8 cellular contexts compared by ENCODE assay signal in the genomic region with DNA sequence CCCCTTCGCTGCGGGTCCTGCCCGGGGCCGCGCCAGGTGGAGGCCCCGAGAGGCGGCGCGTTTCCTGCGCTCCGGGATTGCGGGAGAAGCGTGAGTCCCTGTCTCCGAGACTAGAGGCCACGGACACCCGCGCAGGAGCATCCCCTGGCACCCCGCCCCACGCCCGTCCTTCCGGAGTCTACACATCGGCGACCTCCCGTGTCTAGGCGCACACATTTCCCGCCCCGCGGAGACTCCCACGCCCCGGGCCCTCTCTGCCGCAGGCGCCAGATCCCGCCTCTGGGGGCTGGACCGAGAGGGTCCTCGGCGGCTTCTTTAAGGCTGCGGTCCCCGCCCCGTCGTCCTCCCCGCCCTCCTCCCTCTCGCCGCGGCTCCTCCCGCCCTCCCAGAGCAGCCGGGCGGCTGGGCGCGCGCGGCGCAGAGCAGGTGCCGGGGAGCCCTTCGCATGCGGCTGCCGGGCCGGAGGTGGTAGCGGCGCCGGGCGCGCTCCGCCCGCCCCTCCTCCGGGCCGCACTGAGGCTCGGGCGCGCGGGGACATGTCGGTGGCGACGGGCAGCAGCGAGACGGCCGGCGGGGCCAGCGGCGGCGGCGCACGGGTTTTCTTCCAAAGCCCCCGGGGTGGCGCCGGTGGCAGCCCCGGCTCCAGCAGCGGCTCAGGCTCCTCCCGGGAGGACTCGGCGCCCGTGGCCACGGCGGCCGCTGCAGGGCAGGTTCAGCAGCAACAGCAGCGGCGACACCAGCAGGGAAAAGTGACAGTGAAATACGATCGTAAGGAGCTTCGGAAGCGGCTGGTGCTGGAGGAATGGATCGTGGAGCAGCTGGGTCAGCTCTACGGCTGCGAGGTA. TPM values are rescaled to one million over a fixed set of nuclear protein-coding genes. Genes with fewer than 3 reads are reported as not detected.
DNase-seq lines count a peak whose midpoint lies in the region; ATAC-seq and TF ChIP-seq lines count a peak whose summit lies in the region.

A gene with protein sequence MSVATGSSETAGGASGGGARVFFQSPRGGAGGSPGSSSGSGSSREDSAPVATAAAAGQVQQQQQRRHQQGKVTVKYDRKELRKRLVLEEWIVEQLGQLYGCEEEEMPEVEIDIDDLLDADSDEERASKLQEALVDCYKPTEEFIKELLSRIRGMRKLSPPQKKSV (plus strand): TSS at position 388 of the 845 bp plus-strand sequence. CDS start 149 bp downstream, at position 537.

- ATAC-seq in lung (ENCODE audit: insufficient read depth, low FRiP score) = peak; percentile 85
- no peak for ATAC-seq in HG03469 (IDR thresholded peaks at IDR 0.05; ENCODE audit: unreplicated experiment)
- ATAC-seq in HG03460 (IDR thresholded peaks at IDR 0.05; ENCODE audit: unreplicated experiment) = no peak

- H2AFZ ChIP-seq in ACC112 (ENCODE audit: low read length, unreplicated experiment) (peak within 1 kb of the TSS; percentile 72), H9 (ENCODE audit: low read length) (no peak within 1 kb of the TSS)

- H3K9ac ChIP-seq in H9 (ENCODE audit: extremely low read depth, insufficient read length, low read length) = no peak within 1 kb of the TSS

- H2AK5ac ChIP-seq in H9 (ENCODE audit: insufficient read length, low read length) = no peak within 1 kb of the TSS

- no peak within 1 kb of the TSS for H2BK20ac ChIP-seq in H9 (ENCODE audit: low read depth, low read length, poor library complexity, severe bottlenecking)

- H3K9me3 ChIP-seq in H9 (ENCODE audit: control insufficient read depth, low read depth, low read length) = no peaks in the 10 kb centered on the region
- H3K9me3 ChIP-seq in SJSA1 (replicated peaks) = 0 out of 2 replicates have a peak, but pooled peaks cover 3% of the 10 kb centered on the region
- peaks cover 0 to 2% of the 10 kb centered on the region in 2 donors for H3K9me3 ChIP-seq in lung (ENCODE audit: control insufficient read depth in 2 of 2, insufficient read depth in 1 of 2, low read length in 1 of 2)
- H3K9me3 ChIP-seq in stomach = no peaks in the 10 kb centered on the region

- intact Hi-C loops in dorsolateral prefrontal cortex (cut with DNase I) = loop anchor here in 1 of 2 donors (5.0 kb wide), 1 partner anchor 61 kb away; no protein-coding TSS in a partner anchor
- intact Hi-C loops in stomach (cut with DNase I; ENCODE audit: low total_unique reads) = no loop called here

- no peak for TF ChIP-seq POLR2A in stomach (IDR thresholded peaks at IDR 0.05)

- H3K4me2 ChIP-seq in H9 (ENCODE audit: insufficient read depth, insufficient read length, low read length) = peak within 1 kb of the TSS; percentile 59

- no peaks in the 10 kb centered on the region for H3K79me2 ChIP-seq in ACC112 (ENCODE audit: control insufficient read depth, insufficient read depth, low read length, unreplicated experiment)
- no peaks in the 10 kb centered on the region for H3K79me2 ChIP-seq in H9 (ENCODE audit: insufficient read depth, low read length)

- H3K79me1 ChIP-seq in H9 (ENCODE audit: insufficient read depth, low read depth, low read length, poor library complexity, severe bottlenecking) = no peaks in the 10 kb centered on the region

- no peaks in the 10 kb centered on the region for H3K36me3 ChIP-seq in ACC112 (ENCODE audit: insufficient read depth, low read length)
- no peaks in the 10 kb centered on the region for H3K36me3 ChIP-seq in SJSA1
- H3K36me3 ChIP-seq in lung (ENCODE audit: control insufficient read depth in 2 of 2, insufficient read depth in 2 of 2, low read length in 2 of 2) = no peaks in the 10 kb centered on the region
- H3K36me3 ChIP-seq in stomach = no peaks in the 10 kb centered on the region

- H3K4me3 ChIP-seq in ACC112 (ENCODE audit: low read depth, low read length) (peak within 1 kb of the TSS; percentile 72), SJSA1 (peak within 1 kb of the TSS; percentile 24), dorsolateral prefrontal cortex (peak within 1 kb of the TSS; percentile 43 to 74 (median 62)), lung (peak within 1 kb of the TSS; percentile 52), stomach (peak within 1 kb of the TSS; percentile 38 to 57 (median 45))

- H4K5ac ChIP-seq in H9 (ENCODE audit: insufficient read length, low read depth, low read length) = no peak within 1 kb of the TSS

- H2BK15ac ChIP-seq in H9 (ENCODE audit: low read depth, low read length) = no peak within 1 kb of the TSS; the same call in 1 of the 2 replicates

- no peak within 1 kb of the TSS for H3K23ac ChIP-seq in H9 (ENCODE audit: insufficient read length, low read depth, low read length)

- no peak within 1 kb of the TSS for H3K4ac ChIP-seq in H9 (ENCODE audit: low read depth, low read length)

- no peak within 1 kb of the TSS for H3K27ac ChIP-seq in ACC112 (ENCODE audit: low read depth, low read length)
- H3K27ac ChIP-seq in H9 (ENCODE audit: insufficient read length, low read depth, low read length) = no peak within 1 kb of the TSS
- no peak within 1 kb of the TSS for H3K27ac ChIP-seq in SJSA1
- peak within 1 kb of the TSS in 50 of 59 donors; percentile 28 to 89 (median 73) for H3K27ac ChIP-seq in dorsolateral prefrontal cortex
- peak within 1 kb of the TSS; percentile 61 to 82 for H3K27ac ChIP-seq in lung (ENCODE audit: low read depth in 1 of 2, low read length in 1 of 2)
- H3K27ac ChIP-seq in stomach = no peak within 1 kb of the TSS

- H3K27me3 Mint-ChIP-seq in H9 (ENCODE audit: low read depth) = peaks cover 88% of the 10 kb centered on the region

- H3K27ac Mint-ChIP-seq in H9 = no peak within 1 kb of the TSS

- H2BK5ac ChIP-seq in H9 (ENCODE audit: insufficient read length, low read length) = no peak within 1 kb of the TSS

- no peak within 1 kb of the TSS for H4K8ac ChIP-seq in H9 (replicated peaks; ENCODE audit: insufficient read length, low read depth, low read length)

- no peaks in the 10 kb centered on the region; a peak in 2 of 7 replicates for H3K36me3 Mint-ChIP-seq in H9 (ENCODE audit: insufficient read depth in 1 of 3, low read depth in 3 of 3)

- peak; percentile 68 for DNase-seq in H9
- DNase-seq in SJSA1 (ENCODE audit: low read depth in 1 of 2, low spot score in 2 of 2) = peak in 1 of 2 experiments; percentile 14
- peak in 9 of 10 donors; percentile 36 to 79 (median 63) for DNase-seq in dorsolateral prefrontal cortex
- DNase-seq in lung (ENCODE audit: low spot score) = peak; percentile 61
- no peak for DNase-seq in stomach

- H2BK120ac ChIP-seq in H9 (ENCODE audit: low read depth, low read length, poor library complexity, severe bottlenecking) = no peak within 1 kb of the TSS

- no peaks in the 10 kb centered on the region for H3K4me1 ChIP-seq in ACC112 (ENCODE audit: control insufficient read depth, insufficient read depth, low read length, unreplicated experiment)
- no peaks in the 10 kb centered on the region for H3K4me1 ChIP-seq in H9 (ENCODE audit: insufficient read depth, low read length)
- H3K4me1 ChIP-seq in SJSA1 (replicated peaks) = peaks cover 17% of the 10 kb centered on the region
- H3K4me1 ChIP-seq in lung (ENCODE audit: control insufficient read depth in 2 of 2, insufficient read depth in 2 of 2, low read length in 2 of 2) = peaks cover 3 to 7% of the 10 kb centered on the region in 2 donors
- H3K4me1 ChIP-seq in stomach = peaks cover 19 to 23% (median 22%) of the 10 kb centered on the region in 4 donors

- H3K4me1 Mint-ChIP-seq in H9 = peaks cover 8 to 18% of the 10 kb centered on the region in 2 experiments

- no peak within 1 kb of the TSS for H3K18ac ChIP-seq in H9 (ENCODE audit: insufficient read length, low read depth, low read length)

- TF ChIP-seq CTCF in H9 (conservative IDR thresholded peaks at IDR 0.05) (no peak), dorsolateral prefrontal cortex (IDR thresholded peaks at IDR 0.05 in 54 of 56, conservative IDR thresholded peaks at IDR 0.05 in 2 of 56; ENCODE audit: low read depth in 1 of 56, partially characterized antibody in 56 of 56) (peak in 1 of 56 donors; percentile 12), lung (IDR thresholded peaks at IDR 0.05; ENCODE audit: control extremely low read depth, extremely low read depth) (no peak), stomach (IDR thresholded peaks at IDR 0.05) (no peak)

- H3T11ph ChIP-seq in H9 (ENCODE audit: low read length) = no peak within 1 kb of the TSS

- H3K9me3 Mint-ChIP-seq in H9 = 0 out of 5 replicates have a peak, but pooled peaks cover 0 to 2% of the 10 kb centered on the region in 2 experiments

- TF ChIP-seq EP300 in stomach (IDR thresholded peaks at IDR 0.05) = no peak

- no peak within 1 kb of the TSS for H2BK12ac ChIP-seq in H9 (ENCODE audit: insufficient read length, low read depth, low read length)

- H3K27me3 ChIP-seq in ACC112 (ENCODE audit: insufficient read depth, low read length) (peaks cover 86% of the 10 kb centered on the region), H9 (ENCODE audit: insufficient read depth, low read length) (peaks cover 34% of the 10 kb centered on the region), SJSA1 (replicated peaks) (peaks cover 88% of the 10 kb centered on the region), dorsolateral prefrontal cortex (peaks cover 0 to 68% (median 23%) of the 10 kb centered on the region in 45 donors), lung (ENCODE audit: control insufficient read depth, insufficient read depth) (no peaks in the 10 kb centered on the region), stomach (peaks cover 27 to 84% (median 60%) of the 10 kb centered on the region in 3 donors)

- peak within 1 kb of the TSS; percentile 60 to 81 for H3K4me3 Mint-ChIP-seq in H9

- no peaks in the 10 kb centered on the region for H4K20me1 ChIP-seq in H9 (ENCODE audit: control insufficient read depth, insufficient read depth, insufficient read length)

- H4K91ac ChIP-seq in H9 (ENCODE audit: insufficient read length, low read depth, low read length) = no peak within 1 kb of the TSS

- H3K23me2 ChIP-seq in H9 (ENCODE audit: insufficient read length, low read depth, low read length, poor library complexity, severe bottlenecking) = peaks cover 14% of the 10 kb centered on the region

- WGBS in H9 (ENCODE audit: extremely low coverage, insufficient read length, low lambda C conversion rate) = no CpG with 5 or more reads among the region's 103 CpGs
- WGBS in lung, 2 donors = 1% methylated on average over 83 to 103 of the region's 103 CpGs
- 0 to 1% (median 1%) methylated on average over 14 to 103 of the region's 103 CpGs for WGBS in stomach, 5 donors

- H3K56ac ChIP-seq in H9 (ENCODE audit: insufficient read length, low read depth, low read length) = no peak within 1 kb of the TSS

- no peak within 1 kb of the TSS for H3K14ac ChIP-seq in H9 (ENCODE audit: insufficient read depth, low read length)

RNA-seq across cellular contexts. Expression of the gene that starts here (rescaled TPM):
- total RNA-seq in H9 (2021) (0.09 and 0.37 TPM in 2 replicates), dorsolateral prefrontal cortex (10 to 100 TPM in 88 of 120 experiments, 1 to 10 TPM in 32; 3.3 to 23.5 (median 13.4) TPM), lung (10 to 100 TPM; 20.1 to 68.4 TPM), stomach (10 to 100 TPM in 1 of 5 donors, 1 to 10 TPM in 1, under 1 TPM in 1, not detected in 2; 0.55 to 13.8 (median 9.8) TPM)
- total RNA-seq in SJSA1 (2014; rRNA removed; shearing (Covaris generic)) = not detected in 2 replicates
- polyA plus RNA-seq in lung (10 to 100 TPM in 1 of 2 donors, 1 to 10 TPM in 1; 6.5 to 27.9 TPM), stomach (1 to 10 TPM in 1 of 3 donors, under 1 TPM in 1, not detected in 1; 0.25 to 4.1 TPM)

Comparison
In these comparisons a context has a peak if more than half of its experiments do, and no peak if none do; other contexts are left out.
1. Peak in DNase-seq and H3K4me2 ChIP-seq in H9; RNA of the gene not detected or under 1 TPM.
2. H3K27ac ChIP-seq: peak in dorsolateral prefrontal cortex (50 of 59) and lung (2 of 2); none in ACC112 (single experiment), H9 (single experiment), SJSA1 (single experiment) and stomach (0 of 5).
3. Peak in every context shown above with its lines, with median percentiles within 50 percentile points of each other: H3K4me3 ChIP-seq.